1 cellular context compared by ENCODE assay signal in the genomic region with DNA sequence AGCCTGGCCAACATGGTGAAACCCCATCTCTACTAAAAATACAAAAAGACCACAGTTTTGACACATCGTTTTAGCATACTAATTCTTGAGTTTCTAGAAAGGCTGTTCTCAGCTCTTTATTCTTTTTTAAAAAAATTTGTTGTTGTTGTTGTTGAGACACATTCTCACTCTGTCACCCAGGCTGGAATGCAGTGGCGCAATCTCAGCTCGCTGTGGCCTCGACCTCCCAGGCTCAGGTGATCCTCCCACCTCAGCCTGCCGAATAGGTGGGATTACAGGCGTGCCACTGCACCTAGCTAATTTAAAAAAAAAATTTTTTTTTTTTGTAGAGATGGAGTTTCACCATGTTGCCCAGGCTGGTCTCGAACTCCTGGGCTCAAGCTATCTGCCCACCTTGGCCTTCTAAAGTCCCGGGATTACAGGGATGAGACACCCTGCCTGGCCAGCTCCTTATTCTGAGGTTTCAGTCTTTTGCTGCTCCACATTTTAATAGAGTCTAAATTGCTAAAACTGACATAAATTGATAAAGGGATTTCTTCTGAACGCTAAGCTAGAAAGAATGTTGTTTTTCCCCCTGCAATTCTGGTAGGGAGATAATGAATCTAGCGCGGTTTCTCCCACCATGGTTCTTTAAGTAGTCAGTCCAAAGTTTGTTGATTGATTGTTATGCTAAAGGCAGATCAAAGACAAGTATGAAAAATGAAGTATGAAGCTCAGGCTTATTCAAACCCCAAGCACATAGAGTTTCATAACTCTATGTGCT.
TF ChIP-seq lines count a peak whose summit lies in the region.

No MANE protein-coding gene starts in this region.

TF ChIP-seq in HepG2, 621 proteins besides CTCF, POLR2A, EP300 and RAD21:
- TF ChIP-seq TEAD3 (CRISPR knock-in tag; optimal IDR thresholded peaks at IDR 0.05; ENCODE audit: borderline replicate concordance) = peak; percentile 81
- TF ChIP-seq ZNF335 (CRISPR knock-in tag; IDR thresholded peaks at IDR 0.05) = no peak
- no peak for TF ChIP-seq ZNF691 (CRISPR knock-in tag; IDR thresholded peaks at IDR 0.05; ENCODE audit: borderline replicate concordance, low read depth)
- TF ChIP-seq PRMT3 (CRISPR knock-in tag; IDR thresholded peaks at IDR 0.05; ENCODE audit: borderline replicate concordance, low read depth) = no peak
- TF ChIP-seq, protein P1, sequence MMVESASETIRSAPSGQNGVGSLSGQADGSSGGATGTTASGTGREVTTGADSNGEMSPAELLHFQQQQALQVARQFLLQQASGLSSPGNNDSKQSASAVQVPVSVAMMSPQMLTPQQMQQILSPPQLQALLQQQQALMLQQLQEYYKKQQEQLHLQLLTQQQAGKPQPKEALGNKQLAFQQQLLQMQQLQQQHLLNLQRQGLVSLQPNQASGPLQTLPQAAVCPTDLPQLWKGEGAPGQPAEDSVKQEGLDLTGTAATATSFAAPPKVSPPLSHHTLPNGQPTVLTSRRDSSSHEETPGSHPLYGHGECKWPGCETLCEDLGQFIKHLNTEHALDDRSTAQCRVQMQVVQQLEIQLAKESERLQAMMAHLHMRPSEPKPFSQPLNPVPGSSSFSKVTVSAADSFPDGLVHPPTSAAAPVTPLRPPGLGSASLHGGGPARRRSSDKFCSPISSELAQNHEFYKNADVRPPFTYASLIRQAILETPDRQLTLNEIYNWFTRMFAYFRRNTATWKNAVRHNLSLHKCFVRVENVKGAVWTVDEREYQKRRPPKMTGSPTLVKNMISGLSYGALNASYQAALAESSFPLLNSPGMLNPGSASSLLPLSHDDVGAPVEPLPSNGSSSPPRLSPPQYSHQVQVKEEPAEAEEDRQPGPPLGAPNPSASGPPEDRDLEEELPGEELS (CRISPR knock-in tag; IDR thresholded peaks at IDR 0.05) = 0 out of 2 replicates have a peak, but pooled peaks have one; percentile 31
- peak; percentile 56; the same call in 1 of the 2 replicates for TF ChIP-seq CEBPB (IDR thresholded peaks at IDR 0.05; ENCODE audit: borderline replicate concordance, low read depth, low read length)
